14 cellular contexts compared by ENCODE assay signal in genomic region chr1:20931930-20932436, GRCh38.
DNase-seq lines count a peak whose midpoint lies in the region; ATAC-seq and TF ChIP-seq lines count a peak whose summit lies in the region.
"Had no signal": no experiment of that assay in that cellular context is flagged by ENCODE, and none has a peak within 500 bp of the region (broad histone marks: within the 10 kb centered on the region; RNA-seq: fewer than 3 reads in every experiment).

No MANE protein-coding gene starts in this region.

- H3K79me2 ChIP-seq in osteoblast (ENCODE audit: insufficient read depth, low read length) = peaks cover 8% of the 10 kb centered on the region

- H3K9me3 Mint-ChIP-seq in activated CD8-positive, alpha-beta T cell treated with anti-CD3 and anti-CD28 coated beads for 36 hours = no peaks in the 10 kb centered on the region
- H3K9me3 Mint-ChIP-seq: nephron had no signal

- H3K4me3 ChIP-seq in osteoblast (ENCODE audit: insufficient read depth, low read length) = no peak overlapping the region
- H3K4me3 ChIP-seq: gastroesophageal sphincter, uterus had no signal

- no peak overlapping the region for H2AFZ ChIP-seq in osteoblast (ENCODE audit: low read length)

- peaks cover 20% of the 10 kb centered on the region for H3K4me1 Mint-ChIP-seq in activated CD8-positive, alpha-beta T cell treated with anti-CD3 and anti-CD28 coated beads for 36 hours (ENCODE audit: low read depth)

- peak; percentile 5 for DNase-seq in activated CD4-positive, alpha-beta T cell treated with anti-CD3 and anti-CD28 coated beads, Interleukin-2, amount 50 U/mL, for 48 hours
- DNase-seq in activated CD4-positive, alpha-beta T cell treated with anti-CD3 and anti-CD28 coated beads for 4 hours = no peak
- no peak for DNase-seq in activated CD8-positive, alpha-beta T cell treated with anti-CD3 and anti-CD28 coated beads for 36 hours
- DNase-seq in osteoblast (ENCODE audit: insufficient read length, low spot score, missing footprints) = peak; percentile 6
- no peak for DNase-seq in SKM-1 (lab: John Stamatoyannopoulos, UW; ENCODE audit: unreplicated experiment)
- no peak for DNase-seq in substantia nigra (lab: John Stamatoyannopoulos, UW)
- DNase-seq: Calu3, NCI-H1930, NCI-H526 treated with DMSO at 0.1 percent for 48 hours, uterus had no signal

- H3K4me2 ChIP-seq in osteoblast (ENCODE audit: insufficient read depth, low read length) = no peak overlapping the region

- intact Hi-C loops in activated CD8-positive, alpha-beta T cell treated with anti-CD3 and anti-CD28 coated beads for 36 hours (cut with micrococcal nuclease) = no loop called here

- peaks cover 9% of the 10 kb centered on the region for H3K36me3 ChIP-seq in osteoblast (ENCODE audit: insufficient read depth, low read length)
- H3K36me3 ChIP-seq: uterus had no signal

- H3K4me1 ChIP-seq in osteoblast (ENCODE audit: insufficient read depth, low read length) = peaks cover 6% of the 10 kb centered on the region
- H3K4me1 ChIP-seq: uterus had no signal

- no peak for TF ChIP-seq CTCF in activated CD8-positive, alpha-beta T cell treated with anti-CD3 and anti-CD28 coated beads for 36 hours (IDR thresholded peaks at IDR 0.05)
- no peak for TF ChIP-seq CTCF in osteoblast (IDR thresholded peaks at IDR 0.05; ENCODE audit: extremely low read depth, low read depth, low read length)

- no peak overlapping the region for H3K4me3 Mint-ChIP-seq in activated CD8-positive, alpha-beta T cell treated with anti-CD3 and anti-CD28 coated beads for 36 hours
- H3K4me3 Mint-ChIP-seq: nephron had no signal

- CTCF ChIA-PET in activated CD8-positive, alpha-beta T cell treated with anti-CD3 and anti-CD28 coated beads for 36 hours (lab: Charles Lee) = interaction anchor here (0.9 to 1.4 kb wide), 3 partner anchors 89 to 264 kb away, joined by 3 to 4 read pairs (median 3); no protein-coding TSS in a partner anchor

- ATAC-seq in GM21423 (IDR thresholded peaks at IDR 0.05; ENCODE audit: unreplicated experiment) (peak; percentile 16), HG03571 (IDR thresholded peaks at IDR 0.05; ENCODE audit: unreplicated experiment) (no peak)
- ATAC-seq in activated CD8-positive, alpha-beta T cell treated with anti-CD3 and anti-CD28 coated beads for 36 hours = peak; percentile 55
- ATAC-seq: gastroesophageal sphincter had no signal

- H3K27me3 Mint-ChIP-seq in activated CD8-positive, alpha-beta T cell treated with anti-CD3 and anti-CD28 coated beads for 36 hours = no peaks in the 10 kb centered on the region

- no peaks in the 10 kb centered on the region for H3K9me3 ChIP-seq in osteoblast (ENCODE audit: low read depth, low read length)
- H3K9me3 ChIP-seq: gastroesophageal sphincter, uterus had no signal

- H3K27ac ChIP-seq in osteoblast (ENCODE audit: low read depth, low read length) (no peak overlapping the region), substantia nigra (ENCODE audit: low read depth, low read length, poor library complexity, severe bottlenecking) (no peak overlapping the region)
- H3K27ac ChIP-seq: gastroesophageal sphincter, uterus had no signal

- H4K20me1 ChIP-seq in osteoblast (ENCODE audit: insufficient read depth, low read length) = no peaks in the 10 kb centered on the region

- peak overlapping the region; percentile 85 for H3K27ac Mint-ChIP-seq in activated CD8-positive, alpha-beta T cell treated with anti-CD3 and anti-CD28 coated beads for 36 hours

- POLR2A ChIA-PET in activated CD8-positive, alpha-beta T cell treated with anti-CD3 and anti-CD28 coated beads for 36 hours (lab: Charles Lee) = interaction anchor here (1.0 kb wide), 1 partner anchor 9 kb away, joined by 3 read pairs; no protein-coding TSS in a partner anchor

- no peaks in the 10 kb centered on the region for H3K27me3 ChIP-seq in osteoblast (ENCODE audit: insufficient read depth, low read length)
- H3K27me3 ChIP-seq: gastroesophageal sphincter, uterus had no signal

- peaks cover 12% of the 10 kb centered on the region for H3K36me3 Mint-ChIP-seq in activated CD8-positive, alpha-beta T cell treated with anti-CD3 and anti-CD28 coated beads for 36 hours (ENCODE audit: low read depth)

Comparison
In these comparisons a context has a peak if more than half of its experiments do, and no peak if none do; other contexts are left out.
1. DNase-seq: peak in activated CD4-positive, alpha-beta T cell treated with anti-CD3 and anti-CD28 coated beads, Interleukin-2, amount 50 U/mL, for 48 hours (2 of 2) and osteoblast (single experiment); none in activated CD4-positive, alpha-beta T cell treated with anti-CD3 and anti-CD28 coated beads for 4 hours (0 of 2), activated CD8-positive, alpha-beta T cell treated with anti-CD3 and anti-CD28 coated beads for 36 hours (single experiment), SKM-1 (single experiment) and substantia nigra (0 of 49).